Comparison of ENCODE assay signal across 17 cellular contexts in genomic region chr16:11501583-11502138, GRCh38.
"Had no signal": no experiment of that assay in that cellular context is flagged by ENCODE, and none has a peak within 500 bp of the region (broad histone marks: within the 10 kb centered on the region; RNA-seq: fewer than 3 reads in every experiment).

No MANE protein-coding gene starts in this region.

- ATAC-seq: foreskin keratinocyte; left lung; natural killer cell; psoas muscle; sciatic nerve; stimulated activated naive CD8-positive, alpha-beta T cell treated with anti-CD3 and anti-CD28 coated beads, Interleukin-15, amount 100 ng/mL, for 72 hours had no signal

- H3K4me3 Mint-ChIP-seq: activated B cell treated with CpG ODN at 0.5 μM for 24 hours; activated CD4-positive, alpha-beta T cell treated with anti-CD3 and anti-CD28 coated beads, Interleukin-2, amount 10 ng/mL, durations not matched to agents 24 days and 14 days; activated naive CD8-positive, alpha-beta T cell treated with anti-CD3 and anti-CD28 coated beads, Interleukin-2, amount 10 ng/mL, durations not matched to agents 7 days and 5 days; brain; central memory CD8-positive, alpha-beta T cell; natural killer cell; stimulated activated naive CD8-positive, alpha-beta T cell treated with anti-CD3 and anti-CD28 coated beads, Interleukin-15, amount 100 ng/mL, for 72 hours had no signal

- H3K36me3 Mint-ChIP-seq: activated naive CD8-positive, alpha-beta T cell treated with anti-CD3 and anti-CD28 coated beads, Interleukin-2, amount 10 ng/mL, durations not matched to agents 7 days and 5 days; brain; natural killer cell had no signal

- H3K4me3 ChIP-seq: left lung, psoas muscle had no signal

- H3K9me3 ChIP-seq: left lung, psoas muscle had no signal

- DNase-seq: activated B cell treated with CpG ODN at 0.5 μM for 24 hours; activated CD4-positive, alpha-beta T cell treated with anti-CD3 and anti-CD28 coated beads, Interleukin-2, amount 10 ng/mL, durations not matched to agents 24 days and 14 days; activated naive CD4-positive, alpha-beta T cell; activated naive CD8-positive, alpha-beta T cell treated with anti-CD3 and anti-CD28 coated beads, Interleukin-2, amount 10 ng/mL, durations not matched to agents 7 days and 5 days; cortex of kidney; effector memory CD4-positive, alpha-beta T cell; foreskin keratinocyte; glutamatergic neuron; hypothalamus; left lung; natural killer cell; stimulated activated naive CD8-positive, alpha-beta T cell treated with anti-CD3 and anti-CD28 coated beads, Interleukin-15, amount 100 ng/mL, for 72 hours; T-helper 2 cell had no signal

- H3K27me3 ChIP-seq: foreskin keratinocyte, left lung had no signal

- H3K36me3 ChIP-seq: left lung had no signal

- H3K9me3 Mint-ChIP-seq: activated B cell treated with CpG ODN at 0.5 μM for 24 hours; activated CD4-positive, alpha-beta T cell treated with anti-CD3 and anti-CD28 coated beads, Interleukin-2, amount 10 ng/mL, durations not matched to agents 24 days and 14 days; activated naive CD8-positive, alpha-beta T cell treated with anti-CD3 and anti-CD28 coated beads, Interleukin-2, amount 10 ng/mL, durations not matched to agents 7 days and 5 days; central memory CD8-positive, alpha-beta T cell; natural killer cell; stimulated activated naive CD8-positive, alpha-beta T cell treated with anti-CD3 and anti-CD28 coated beads, Interleukin-15, amount 100 ng/mL, for 72 hours had no signal

- H3K27ac ChIP-seq: foreskin keratinocyte, left lung, psoas muscle had no signal

- H3K27ac Mint-ChIP-seq: activated B cell treated with CpG ODN at 0.5 μM for 24 hours; activated CD4-positive, alpha-beta T cell treated with anti-CD3 and anti-CD28 coated beads, Interleukin-2, amount 10 ng/mL, durations not matched to agents 24 days and 14 days; activated naive CD8-positive, alpha-beta T cell treated with anti-CD3 and anti-CD28 coated beads, Interleukin-2, amount 10 ng/mL, durations not matched to agents 7 days and 5 days; brain; natural killer cell had no signal
